Comparison of ENCODE assay signal across 27 cellular contexts in the genomic region with DNA sequence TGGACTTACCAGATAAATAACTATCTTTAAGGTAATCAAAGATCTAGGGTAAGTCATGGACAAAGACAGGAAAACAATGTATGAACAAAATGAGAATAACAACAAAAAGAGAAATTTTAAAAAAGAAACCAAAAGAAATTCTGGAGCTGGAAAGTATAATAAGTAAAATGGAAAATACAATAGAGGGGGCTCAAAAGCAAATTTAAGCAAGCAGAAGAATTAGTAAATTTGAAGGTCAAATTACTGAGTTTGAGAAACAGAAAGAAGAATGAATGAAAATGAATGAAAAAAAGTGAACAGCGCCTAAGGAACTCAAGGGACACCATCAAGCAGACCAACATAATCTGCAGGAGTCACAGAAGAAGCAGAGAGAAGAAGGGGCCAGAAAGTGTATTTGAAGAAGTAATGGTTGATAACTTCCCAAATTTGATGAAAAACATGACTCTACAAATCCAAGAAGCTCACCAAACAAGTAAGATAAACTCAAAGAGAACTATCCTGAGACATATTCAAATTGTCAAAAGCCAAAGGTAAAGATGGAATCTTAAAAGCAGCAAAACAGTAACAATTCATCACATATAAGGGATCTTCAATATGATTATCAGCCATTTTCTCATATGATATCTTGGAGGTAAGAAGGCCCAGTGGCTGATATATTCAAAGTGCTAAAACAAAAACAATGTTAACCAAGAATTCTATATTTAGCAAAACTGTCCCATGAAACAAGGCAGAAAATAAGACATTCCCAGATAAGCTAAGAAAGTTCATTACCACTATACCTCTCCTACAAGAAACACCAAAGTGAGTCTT.
DNase-seq lines count a peak whose midpoint lies in the region; ATAC-seq, FAIRE-seq and TF ChIP-seq lines count a peak whose summit lies in the region.
"Had no signal": no experiment of that assay in that cellular context is flagged by ENCODE, and none has a peak within 500 bp of the region (broad histone marks: within the 10 kb centered on the region; RNA-seq: fewer than 3 reads in every experiment).

No MANE protein-coding gene starts in this region.

- H3K79me2 ChIP-seq in K562 (ENCODE audit: control insufficient read depth, insufficient read depth, low read length) = no peaks in the 10 kb centered on the region
- no peaks in the 10 kb centered on the region for H3K79me2 ChIP-seq in OCI-LY7 (ENCODE audit: insufficient read depth, low read depth, low read length)

- no peaks in the 10 kb centered on the region for H3K4me1 ChIP-seq in breast epithelium
- no peaks in the 10 kb centered on the region for H3K4me1 ChIP-seq in adipocyte (ENCODE audit: control insufficient read depth, insufficient read depth, low read length)
- H3K4me1 ChIP-seq in K562 (replicated peaks in 1 of 2; ENCODE audit: control insufficient read depth in 2 of 2, insufficient read depth in 2 of 2, low read length in 2 of 2) = no peaks in the 10 kb centered on the region
- H3K4me1 ChIP-seq in OCI-LY7 (ENCODE audit: insufficient read depth, low read length, poor library complexity, severe bottlenecking) = peaks cover 11% of the 10 kb centered on the region
- H3K4me1 ChIP-seq: A549, Caco-2 had no signal

- TF ChIP-seq RAD21 in K562 (CRISPR knock-in tag; conservative IDR thresholded peaks at IDR 0.05 in 1 of 2, IDR thresholded peaks at IDR 0.05 in 1 of 2) = no peak

- no peaks in the 10 kb centered on the region for H3K27me3 Mint-ChIP-seq in MCF 10A (ENCODE audit: insufficient read depth, unreplicated experiment)
- H3K27me3 Mint-ChIP-seq in activated T-helper 1 cell treated with anti-CD3 and anti-CD28 coated beads, Interleukin-12 subunit alpha, Interleukin-12 subunit beta, Interleukin-2, Interleukin-4 antibody, amounts not matched to agents 30 ng/mL and 10 ng/mL and 1 ng/mL, durations not matched to agents 14 hours and 24 hours and 36 hours (ENCODE audit: insufficient read depth) = no peaks in the 10 kb centered on the region
- H3K27me3 Mint-ChIP-seq: B cell; CD4-positive, alpha-beta T cell had no signal

- in situ Hi-C loops in Caki2 (cut with HindIII; ENCODE audit: low pct_unique_long_range_greater_than_20kb, low sequenced_read_pairs) (no loop called here), K562 (cut with MboI) (no loop called here)

- H3K9ac ChIP-seq in adipocyte (ENCODE audit: low read length) = no peak overlapping the region
- H3K9ac ChIP-seq in K562 (ENCODE audit: insufficient read depth in 1 of 2, low read depth in 2 of 2, low read length in 2 of 2) = no peak overlapping the region
- H3K9ac ChIP-seq: BLaER1 treated with 17β-estradiol and CSF1 and Interleukin-3, amounts not matched to agents 10 nM and 100 nM had no signal

- no peaks in the 10 kb centered on the region for H3K4me1 Mint-ChIP-seq in MCF 10A (ENCODE audit: insufficient read depth, unreplicated experiment)
- H3K4me1 Mint-ChIP-seq in activated T-helper 1 cell treated with anti-CD3 and anti-CD28 coated beads, Interleukin-12 subunit alpha, Interleukin-12 subunit beta, Interleukin-2, Interleukin-4 antibody, amounts not matched to agents 30 ng/mL and 10 ng/mL and 1 ng/mL, durations not matched to agents 14 hours and 24 hours and 36 hours (ENCODE audit: low read depth) = no peaks in the 10 kb centered on the region

- TF ChIP-seq POLR2A in breast epithelium (IDR thresholded peaks at IDR 0.05) = no peak
- no peak for TF ChIP-seq POLR2A in K562 (conservative IDR thresholded peaks at IDR 0.05)

- H3K9me3 ChIP-seq in breast epithelium = peaks cover 8 to 13% of the 10 kb centered on the region in 2 donors
- peaks cover 18% of the 10 kb centered on the region for H3K9me3 ChIP-seq in adipocyte (ENCODE audit: control insufficient read depth, low read length)
- H3K9me3 ChIP-seq in K562 (replicated peaks; ENCODE audit: control insufficient read depth, insufficient read depth, low read depth, low read length) = 0 out of 2 replicates have a peak, but pooled peaks cover 2% of the 10 kb centered on the region
- H3K9me3 ChIP-seq in OCI-LY7 (ENCODE audit: low read length) = no peaks in the 10 kb centered on the region

- H3K9me3 Mint-ChIP-seq in MCF 10A (ENCODE audit: unreplicated experiment) = peaks cover 14% of the 10 kb centered on the region
- peaks cover 23% of the 10 kb centered on the region for H3K9me3 Mint-ChIP-seq in activated T-helper 1 cell treated with anti-CD3 and anti-CD28 coated beads, Interleukin-12 subunit alpha, Interleukin-12 subunit beta, Interleukin-2, Interleukin-4 antibody, amounts not matched to agents 30 ng/mL and 10 ng/mL and 1 ng/mL, durations not matched to agents 14 hours and 24 hours and 36 hours

- H3K4me2 ChIP-seq in K562 (ENCODE audit: insufficient read depth, low read length) (no peak overlapping the region), OCI-LY7 (ENCODE audit: low read length) (no peak overlapping the region)
- H3K4me2 ChIP-seq: A549; BLaER1 treated with 17β-estradiol and CSF1 and Interleukin-3, amounts not matched to agents 10 nM and 100 nM had no signal

- no peaks in the 10 kb centered on the region for H3K36me3 Mint-ChIP-seq in MCF 10A (ENCODE audit: insufficient read depth, unreplicated experiment)
- H3K36me3 Mint-ChIP-seq in activated T-helper 1 cell treated with anti-CD3 and anti-CD28 coated beads, Interleukin-12 subunit alpha, Interleukin-12 subunit beta, Interleukin-2, Interleukin-4 antibody, amounts not matched to agents 30 ng/mL and 10 ng/mL and 1 ng/mL, durations not matched to agents 14 hours and 24 hours and 36 hours (ENCODE audit: low read depth) = peaks cover 2% of the 10 kb centered on the region

- H3K9me1 ChIP-seq in K562 (ENCODE audit: control insufficient read depth, insufficient read depth, low read length) = no peaks in the 10 kb centered on the region

- H4K20me1 ChIP-seq in K562 (replicated peaks; ENCODE audit: control insufficient read depth, insufficient read depth, low read length) = no peaks in the 10 kb centered on the region
- H4K20me1 ChIP-seq in OCI-LY7 (ENCODE audit: insufficient read depth, low read length) = no peaks in the 10 kb centered on the region
- H4K20me1 ChIP-seq: BLaER1 treated with 17β-estradiol and CSF1 and Interleukin-3, amounts not matched to agents 10 nM and 100 nM had no signal

- H3K36me3 ChIP-seq in breast epithelium = no peaks in the 10 kb centered on the region
- no peaks in the 10 kb centered on the region for H3K36me3 ChIP-seq in adipocyte (ENCODE audit: control insufficient read depth, insufficient read depth, low read length, severe bottlenecking)
- H3K36me3 ChIP-seq in K562 (ENCODE audit: control insufficient read depth, insufficient read depth, low read length) = no peaks in the 10 kb centered on the region
- H3K36me3 ChIP-seq in OCI-LY7 (ENCODE audit: insufficient read depth, low read length) = no peaks in the 10 kb centered on the region

- H3K4me3 ChIP-seq in breast epithelium = no peak overlapping the region
- peak overlapping the region; percentile 35 for H3K4me3 ChIP-seq in adipocyte (ENCODE audit: low read length)
- no peak overlapping the region for H3K4me3 ChIP-seq in K562
- H3K4me3 ChIP-seq in OCI-LY7 (ENCODE audit: low read depth, low read length, poor library complexity, severe bottlenecking) = no peak overlapping the region
- H3K4me3 ChIP-seq: A549; BLaER1 treated with 17β-estradiol and CSF1 and Interleukin-3, amounts not matched to agents 10 nM and 100 nM; GM12878 had no signal

- no peak for FAIRE-seq in K562 (lab: Jason Lieb, UNC)
- FAIRE-seq: A549, GM12878, GM12892, GM18507 had no signal

- H3K27ac ChIP-seq in breast epithelium (no peak overlapping the region), K562 (ENCODE audit: extremely low read depth, low read depth, low read length) (no peak overlapping the region), OCI-LY7 (ENCODE audit: low read depth, low read length, poor library complexity, severe bottlenecking) (no peak overlapping the region)
- H3K27ac ChIP-seq: 22Rv1; A549; BLaER1 treated with 17β-estradiol and CSF1 and Interleukin-3, amounts not matched to agents 10 nM and 100 nM; C4-2B had no signal

- no peak overlapping the region for H3K4me3 Mint-ChIP-seq in MCF 10A (ENCODE audit: unreplicated experiment)
- H3K4me3 Mint-ChIP-seq in activated T-helper 1 cell treated with anti-CD3 and anti-CD28 coated beads, Interleukin-12 subunit alpha, Interleukin-12 subunit beta, Interleukin-2, Interleukin-4 antibody, amounts not matched to agents 30 ng/mL and 10 ng/mL and 1 ng/mL, durations not matched to agents 14 hours and 24 hours and 36 hours = no peak overlapping the region
- H3K4me3 Mint-ChIP-seq: B cell; CD4-positive, alpha-beta T cell; CD8-positive, alpha-beta T cell had no signal

- H3K27me3 ChIP-seq in breast epithelium (no peaks in the 10 kb centered on the region), adipocyte (replicated peaks; ENCODE audit: control insufficient read depth, insufficient read depth, low read length) (no peaks in the 10 kb centered on the region), K562 (ENCODE audit: control insufficient read depth in 2 of 2, insufficient read depth in 2 of 2, low read length in 2 of 2) (peaks cover 0 to 6% of the 10 kb centered on the region in 2 experiments; a peak in 2 of 5 replicates)
- H3K27me3 ChIP-seq: BLaER1 treated with 17β-estradiol and CSF1 and Interleukin-3, amounts not matched to agents 10 nM and 100 nM had no signal

- intact Hi-C loops in MCF 10A (cut with micrococcal nuclease) = no loop called here
- intact Hi-C loops in breast epithelium (cut with DNase I; ENCODE audit: low total_unique reads) = no loop called here
- intact Hi-C loops in K562 (cut with micrococcal nuclease) = no loop called here
- intact Hi-C loops in OCI-LY7 (cut with micrococcal nuclease; ENCODE audit: unreplicated experiment) = no loop called here
- intact Hi-C loops in activated T-helper 1 cell treated with anti-CD3 and anti-CD28 coated beads, Interleukin-12 subunit alpha, Interleukin-12 subunit beta, Interleukin-2, Interleukin-4 antibody, amounts not matched to agents 30 ng/mL and 10 ng/mL and 1 ng/mL, durations not matched to agents 14 hours and 24 hours and 36 hours (cut with micrococcal nuclease) = no loop called here

- 0% methylated on average over 1 of the region's 1 CpG for WGBS in K562 (ENCODE audit: insufficient coverage, low coverage, missing lambda C conversion rate)

- H3K9me2 ChIP-seq in OCI-LY7 (ENCODE audit: insufficient read depth, low read length) = no peaks in the 10 kb centered on the region

- BruUV-seq in MCF 10A (replicated peaks; lab: Mats Ljungman, UMichigan) (no TSS peak), K562 (replicated peaks; lab: Mats Ljungman, UMichigan) (no TSS peak), OCI-LY7 (replicated peaks; lab: Mats Ljungman, UMichigan) (no TSS peak)

- CTCF ChIA-PET in MCF 10A (lab: Yijun Ruan, JAX) (interaction anchor here (1.0 kb wide), 1 partner anchor 276 kb away, joined by 3 read pairs; no protein-coding TSS in a partner anchor), K562 (lab: Yijun Ruan, JAX; ENCODE audit: low intra/inter-chr PET ratio) (no interaction called here), OCI-LY7 (lab: Charles Lee; ENCODE audit: unreplicated experiment) (no interaction called here)

- peak overlapping the region; percentile 21 for H3K27ac Mint-ChIP-seq in MCF 10A (ENCODE audit: low read depth, unreplicated experiment)
- no peak overlapping the region for H3K27ac Mint-ChIP-seq in activated T-helper 1 cell treated with anti-CD3 and anti-CD28 coated beads, Interleukin-12 subunit alpha, Interleukin-12 subunit beta, Interleukin-2, Interleukin-4 antibody, amounts not matched to agents 30 ng/mL and 10 ng/mL and 1 ng/mL, durations not matched to agents 14 hours and 24 hours and 36 hours
- H3K27ac Mint-ChIP-seq: B cell; CD4-positive, alpha-beta T cell; CD8-positive, alpha-beta T cell had no signal

- no peak for TF ChIP-seq EP300 in K562 (IDR thresholded peaks at IDR 0.05; ENCODE audit: low read length)

- POLR2A ChIA-PET in MCF 10A (lab: Yijun Ruan, JAX) = no interaction called here
- POLR2A ChIA-PET in K562 (lab: Yijun Ruan, JAX) = no interaction called here
- POLR2A ChIA-PET in OCI-LY7 (lab: Charles Lee) = interaction anchor here (0.6 kb wide), 1 partner anchor 1508 kb away, joined by 6 read pairs; no protein-coding TSS in a partner anchor

- H2AFZ ChIP-seq in K562 (ENCODE audit: low read depth, low read length) (no peak overlapping the region), OCI-LY7 (ENCODE audit: low read length) (no peak overlapping the region)

- ATAC-seq in K562 = no peak
- ATAC-seq: A549; CD8-positive, alpha-beta T cell; GM12878 had no signal

- TF ChIP-seq CTCF in MCF 10A (IDR thresholded peaks at IDR 0.05; ENCODE audit: unreplicated experiment) = no peak
- TF ChIP-seq CTCF in breast epithelium (IDR thresholded peaks at IDR 0.05) = no peak
- no peak for TF ChIP-seq CTCF in K562 (IDR thresholded peaks at IDR 0.05 in 2 of 3, conservative IDR thresholded peaks at IDR 0.05 in 1 of 3; ENCODE audit: insufficient read depth in 2 of 3, low read depth in 1 of 3, low read length in 3 of 3)
- no peak for TF ChIP-seq CTCF in OCI-LY7 (conservative IDR thresholded peaks at IDR 0.05; ENCODE audit: low read length)

- no peak for DNase-seq in MCF 10A (ENCODE audit: unreplicated experiment)
- DNase-seq in breast epithelium (ENCODE audit: low spot score in 2 of 2) = no peak
- DNase-seq in Caki2 (ENCODE audit: low read depth) = peak; percentile 19
- DNase-seq in adipocyte (ENCODE audit: low read depth) = no peak
- DNase-seq in K562 (ENCODE audit: extremely low read depth in 1 of 4, low spot score in 3 of 4) = no peak
- DNase-seq in OCI-LY7 (ENCODE audit: low spot score) = no peak
- no peak for DNase-seq in NCI-H69 (lab: John Stamatoyannopoulos, UW)
- no peak for DNase-seq in activated T-helper 1 cell treated with anti-CD3 and anti-CD28 coated beads, Interleukin-12 subunit alpha, Interleukin-12 subunit beta, Interleukin-2, Interleukin-4 antibody, amounts not matched to agents 30 ng/mL and 10 ng/mL and 1 ng/mL, durations not matched to agents 14 hours and 24 hours and 36 hours (ENCODE audit: low spot score)
- DNase-seq: AML-193; Caco-2; CD4-positive, alpha-beta T cell; CD8-positive, alpha-beta T cell; DMS 273 treated with DMSO at 0.1 percent for 48 hours; DMS153; DMS53; DMS79; DND-41; EL; GDM1 had no signal
